15 cellular contexts compared by ENCODE assay signal in genomic region chr13:32254416-32254815, GRCh38.
DNase-seq lines count a peak whose midpoint lies in the region; ATAC-seq and TF ChIP-seq lines count a peak whose summit lies in the region.
"Had no signal": no experiment of that assay in that cellular context is flagged by ENCODE, and none has a peak within 500 bp of the region (broad histone marks: within the 10 kb centered on the region; RNA-seq: fewer than 3 reads in every experiment).

No MANE protein-coding gene starts in this region.

- H3K27me3 ChIP-seq in vagina, result no peaks in the 10 kb centered on the region
- H3K27me3 ChIP-seq: BLaER1 treated with 17β-estradiol and CSF1 and Interleukin-3, amounts not matched to agents 10 nM and 100 nM; foreskin keratinocyte had no signal

- intact Hi-C loops in left colon (cut with DNase I, micrococcal nuclease) (no loop called here), vagina (cut with DNase I) (no loop called here)

- H3K36me3 ChIP-seq in vagina, result peaks cover 0 to 2% of the 10 kb centered on the region in 2 donors
- H3K36me3 ChIP-seq: BLaER1 treated with 17β-estradiol and CSF1 and Interleukin-3, amounts not matched to agents 10 nM and 100 nM had no signal

- TF ChIP-seq CTCF in coronary artery (IDR thresholded peaks at IDR 0.05), result no peak
- TF ChIP-seq CTCF in retinal pigment epithelial cell (conservative IDR thresholded peaks at IDR 0.05; ENCODE audit: low read depth, low read length), result no peak
- no peak for TF ChIP-seq CTCF in vagina (IDR thresholded peaks at IDR 0.05)
- TF ChIP-seq CTCF in GM20000 (IDR thresholded peaks at IDR 0.05; ENCODE audit: extremely low read depth, missing control alignments), result no peak

- peak overlapping the region; percentile 68 for H3K4me3 ChIP-seq in coronary artery
- H3K4me3 ChIP-seq in retinal pigment epithelial cell (ENCODE audit: low read length), result no peak overlapping the region
- peak overlapping the region; percentile 3 to 21 for H3K4me3 ChIP-seq in vagina
- H3K4me3 ChIP-seq: BLaER1 treated with 17β-estradiol and CSF1 and Interleukin-3, amounts not matched to agents 10 nM and 100 nM had no signal

- H3K4me1 ChIP-seq in vagina, result no peaks in the 10 kb centered on the region

- H3K9me3 ChIP-seq in vagina, result no peaks in the 10 kb centered on the region
- H3K9me3 ChIP-seq: BLaER1 treated with 17β-estradiol and CSF1 and Interleukin-3, amounts not matched to agents 10 nM and 100 nM had no signal

- H3K27ac ChIP-seq in coronary artery (peak overlapping the region; percentile 83 to 92), vagina (peak overlapping the region; percentile 30)
- H3K27ac ChIP-seq: BLaER1 treated with 17β-estradiol and CSF1 and Interleukin-3, amounts not matched to agents 10 nM and 100 nM; foreskin keratinocyte had no signal

- no peak for TF ChIP-seq POLR2A in vagina (IDR thresholded peaks at IDR 0.05)

- DNase-seq in coronary artery (ENCODE audit: low spot score) (no peak), left colon (no peak), retinal pigment epithelial cell (ENCODE audit: low read depth) (peak; percentile 4), vagina (ENCODE audit: extremely low spot score in 2 of 2) (no peak), GM20000 (ENCODE audit: low spot score) (no peak)
- no peak for DNase-seq in effector CD4-positive, alpha-beta T cell
- DNase-seq: activated CD8-positive, alpha-beta T cell treated with anti-CD3 and anti-CD28 coated beads for 36 hours; DND-41; MM.1S; NCI-H2081 treated with DMSO at 0.1 percent for 48 hours; NCI-H526; stimulated activated CD4-positive, alpha-beta T cell treated with anti-CD3 and anti-CD28 coated beads, Interleukin-2, amount 100 ng/mL, for 48 hours had no signal

- peak; percentile 48 for ATAC-seq in left colon
- no peak for ATAC-seq in HG02970 (IDR thresholded peaks at IDR 0.05; ENCODE audit: low FRiP score, unreplicated experiment)
- ATAC-seq: activated CD8-positive, alpha-beta T cell treated with anti-CD3 and anti-CD28 coated beads for 36 hours had no signal
